In the genomic region with DNA sequence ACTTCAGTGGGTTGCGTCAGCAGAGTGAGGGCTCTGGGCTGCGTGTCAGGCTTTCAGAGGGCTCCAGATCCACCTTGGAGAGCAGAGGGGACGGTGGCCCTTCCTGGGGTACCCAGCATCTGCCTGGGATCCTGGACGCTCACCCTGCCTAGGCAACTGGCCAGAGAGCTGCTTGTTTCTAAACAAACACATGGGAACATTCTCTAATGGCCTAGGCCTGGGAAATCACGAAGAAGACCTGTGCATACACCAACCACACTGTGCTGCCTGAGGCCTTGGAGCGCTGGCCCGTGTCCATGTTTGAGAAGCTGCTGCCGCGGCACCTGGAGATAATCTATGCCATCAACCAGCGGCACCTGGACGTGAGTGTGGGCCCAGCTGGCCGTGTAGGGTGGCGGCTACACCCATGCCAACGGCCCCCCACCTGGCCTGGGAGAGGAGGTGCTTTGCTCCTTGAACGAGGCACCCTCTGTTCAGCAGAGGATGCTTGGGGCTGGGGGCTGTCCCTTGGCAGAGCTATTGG, we compare ENCODE assay signal across 11 cellular contexts. TPM values are rescaled to one million over a fixed set of nuclear protein-coding genes. Genes with fewer than 3 reads are reported as not detected.
DNase-seq lines count a peak whose midpoint lies in the region; ATAC-seq and TF ChIP-seq lines count a peak whose summit lies in the region.
"Had no signal": no experiment of that assay in that cellular context is flagged by ENCODE, and none has a peak within 500 bp of the region (broad histone marks: within the 10 kb centered on the region; RNA-seq: fewer than 3 reads in every experiment).

No MANE protein-coding gene starts in this region.

- no peaks in the 10 kb centered on the region for H3K27me3 Mint-ChIP-seq in activated naive CD8-positive, alpha-beta T cell treated with anti-CD3 and anti-CD28 coated beads, Interleukin-2, amount 10 ng/mL, durations not matched to agents 7 days and 5 days
- H3K27me3 Mint-ChIP-seq in activated naive CD8-positive, alpha-beta T cell treated with anti-CD3 and anti-CD28 coated beads, Interleukin-2, amount 50 U/mL, for 24 hours = no peaks in the 10 kb centered on the region
- no peaks in the 10 kb centered on the region for H3K27me3 Mint-ChIP-seq in endodermal cell (ENCODE audit: insufficient read depth)

- H3K4me1 Mint-ChIP-seq in activated naive CD8-positive, alpha-beta T cell treated with anti-CD3 and anti-CD28 coated beads, Interleukin-2, amount 10 ng/mL, durations not matched to agents 7 days and 5 days = no peaks in the 10 kb centered on the region
- H3K4me1 Mint-ChIP-seq in activated naive CD8-positive, alpha-beta T cell treated with anti-CD3 and anti-CD28 coated beads, Interleukin-2, amount 50 U/mL, for 24 hours = no peaks in the 10 kb centered on the region
- H3K4me1 Mint-ChIP-seq in endodermal cell = no peaks in the 10 kb centered on the region
- H3K4me1 Mint-ChIP-seq: mesothelial cell of epicardium had no signal

- H3K27ac ChIP-seq in left lung (no peak overlapping the region), endodermal cell (ENCODE audit: low read depth, low read length) (no peak overlapping the region)

- no peak for ATAC-seq in activated naive CD8-positive, alpha-beta T cell treated with anti-CD3 and anti-CD28 coated beads, Interleukin-2, amount 10 ng/mL, durations not matched to agents 7 days and 5 days (ENCODE audit: low read depth)
- no peak for ATAC-seq in activated naive CD8-positive, alpha-beta T cell treated with anti-CD3 and anti-CD28 coated beads, Interleukin-2, amount 50 U/mL, for 24 hours
- no peak for ATAC-seq in left lung
- ATAC-seq in GM21717 (IDR thresholded peaks at IDR 0.05; ENCODE audit: unreplicated experiment) = no peak
- no peak for ATAC-seq in activated CD4-positive, CD25-positive, alpha-beta regulatory T cell treated with anti-CD3 and anti-CD28 coated beads, Interleukin-2, amount 50 U/mL, for 24 hours

- no peak overlapping the region for H3K4me3 Mint-ChIP-seq in activated naive CD8-positive, alpha-beta T cell treated with anti-CD3 and anti-CD28 coated beads, Interleukin-2, amount 10 ng/mL, durations not matched to agents 7 days and 5 days
- H3K4me3 Mint-ChIP-seq in activated naive CD8-positive, alpha-beta T cell treated with anti-CD3 and anti-CD28 coated beads, Interleukin-2, amount 50 U/mL, for 24 hours = no peak overlapping the region
- no peak overlapping the region for H3K4me3 Mint-ChIP-seq in endodermal cell
- H3K4me3 Mint-ChIP-seq: mesothelial cell of epicardium had no signal

- H3K27me3 ChIP-seq in left lung (no peaks in the 10 kb centered on the region), endodermal cell (ENCODE audit: control insufficient read depth, insufficient read depth, low read length, poor library complexity, severe bottlenecking) (no peaks in the 10 kb centered on the region)

- H3K36me3 Mint-ChIP-seq in activated naive CD8-positive, alpha-beta T cell treated with anti-CD3 and anti-CD28 coated beads, Interleukin-2, amount 10 ng/mL, durations not matched to agents 7 days and 5 days = no peaks in the 10 kb centered on the region
- H3K36me3 Mint-ChIP-seq in activated naive CD8-positive, alpha-beta T cell treated with anti-CD3 and anti-CD28 coated beads, Interleukin-2, amount 50 U/mL, for 24 hours (ENCODE audit: low read depth) = peaks cover 6% of the 10 kb centered on the region
- peaks cover 46% of the 10 kb centered on the region for H3K36me3 Mint-ChIP-seq in endodermal cell (ENCODE audit: low read depth)

- H3K4me1 ChIP-seq in left lung (no peaks in the 10 kb centered on the region), endodermal cell (ENCODE audit: control insufficient read depth, insufficient read depth, low read length) (no peaks in the 10 kb centered on the region)

- WGBS in endodermal cell (ENCODE audit: insufficient coverage in 1 of 2, insufficient read length in 1 of 2), 2 experiments = 92 to 95% methylated on average over 7 to 15 of the region's 15 CpGs

- no peaks in the 10 kb centered on the region for H3K9me3 Mint-ChIP-seq in activated naive CD8-positive, alpha-beta T cell treated with anti-CD3 and anti-CD28 coated beads, Interleukin-2, amount 10 ng/mL, durations not matched to agents 7 days and 5 days
- H3K9me3 Mint-ChIP-seq in activated naive CD8-positive, alpha-beta T cell treated with anti-CD3 and anti-CD28 coated beads, Interleukin-2, amount 50 U/mL, for 24 hours = no peaks in the 10 kb centered on the region
- H3K9me3 Mint-ChIP-seq in endodermal cell = no peaks in the 10 kb centered on the region
- H3K9me3 Mint-ChIP-seq: mesothelial cell of epicardium had no signal

- H3K36me3 ChIP-seq in left lung = peaks cover 0 to 100% of the 10 kb centered on the region in 2 donors
- H3K36me3 ChIP-seq in endodermal cell (ENCODE audit: control insufficient read depth, insufficient read depth, low read length) = peaks cover 48% of the 10 kb centered on the region

- TF ChIP-seq CTCF in left lung (IDR thresholded peaks at IDR 0.05) (no peak), endodermal cell (conservative IDR thresholded peaks at IDR 0.05) (no peak)

- peak; percentile 17 for DNase-seq in activated naive CD8-positive, alpha-beta T cell treated with anti-CD3 and anti-CD28 coated beads, Interleukin-2, amount 10 ng/mL, durations not matched to agents 7 days and 5 days
- DNase-seq in activated naive CD8-positive, alpha-beta T cell treated with anti-CD3 and anti-CD28 coated beads, Interleukin-2, amount 50 U/mL, for 24 hours = no peak
- DNase-seq in SHP77 (lab: John Stamatoyannopoulos, UW) = peak; percentile 96 to 98
- peak; percentile 30 to 35 for DNase-seq in left lung
- DNase-seq in ureter (ENCODE audit: low spot score) = peak; percentile 31
- no peak for DNase-seq in endodermal cell
- DNase-seq: foreskin fibroblast, NCI-H2227 treated with DMSO at 0.1 percent for 48 hours had no signal

- H3K27ac Mint-ChIP-seq in activated naive CD8-positive, alpha-beta T cell treated with anti-CD3 and anti-CD28 coated beads, Interleukin-2, amount 10 ng/mL, durations not matched to agents 7 days and 5 days = no peak overlapping the region
- H3K27ac Mint-ChIP-seq in activated naive CD8-positive, alpha-beta T cell treated with anti-CD3 and anti-CD28 coated beads, Interleukin-2, amount 50 U/mL, for 24 hours = no peak overlapping the region
- H3K27ac Mint-ChIP-seq in endodermal cell = no peak overlapping the region
- H3K27ac Mint-ChIP-seq: mesothelial cell of epicardium had no signal

- H3K4me3 ChIP-seq in left lung (no peak overlapping the region), endodermal cell (ENCODE audit: low read length) (no peak overlapping the region)

- intact Hi-C loops in left lung (cut with DNase I) = no loop called here

- H3K9ac ChIP-seq in endodermal cell (ENCODE audit: extremely low read depth, low read length, poor library complexity, severe bottlenecking) = no peak overlapping the region

- H3K9me3 ChIP-seq in left lung = no peaks in the 10 kb centered on the region
- H3K9me3 ChIP-seq in endodermal cell (ENCODE audit: control insufficient read depth, low read length) = no peaks in the 10 kb centered on the region

- POLR2A ChIA-PET in activated naive CD8-positive, alpha-beta T cell treated with anti-CD3 and anti-CD28 coated beads, Interleukin-2, amount 10 ng/mL, durations not matched to agents 7 days and 5 days (lab: Charles Lee) = no interaction called here

RNA-seq across cellular contexts. Expression of gene PYGB, which starts 32.2 kb away (rescaled TPM):
- total RNA-seq in activated naive CD8-positive, alpha-beta T cell treated with anti-CD3 and anti-CD28 coated beads, Interleukin-2, amount 10 ng/mL, durations not matched to agents 7 days and 5 days = 10 to 100 TPM; 29.3 to 29.5 TPM
- total RNA-seq in left lung (10 to 100 TPM; 78.2 to 81.3 TPM), ureter (109 TPM), endodermal cell (10 to 100 TPM; 59.3 to 66.8 TPM)
- polyA plus RNA-seq in endodermal cell (2013, experiment 1 of 2) = 48.4 TPM
- polyA plus RNA-seq in endodermal cell (2013, experiment 2 of 2) = 48.7 TPM

Comparison
In these comparisons a context has a peak if more than half of its experiments do, and no peak if none do; other contexts are left out.
1. DNase-seq: peak in activated naive CD8-positive, alpha-beta T cell treated with anti-CD3 and anti-CD28 coated beads, Interleukin-2, amount 10 ng/mL, durations not matched to agents 7 days and 5 days (single experiment), SHP77 (2 of 2), left lung (2 of 2) and ureter (single experiment); none in activated naive CD8-positive, alpha-beta T cell treated with anti-CD3 and anti-CD28 coated beads, Interleukin-2, amount 50 U/mL, for 24 hours (single experiment) and endodermal cell (single experiment).